Comparison of ENCODE assay signal across 8 cellular contexts in the genomic region with DNA sequence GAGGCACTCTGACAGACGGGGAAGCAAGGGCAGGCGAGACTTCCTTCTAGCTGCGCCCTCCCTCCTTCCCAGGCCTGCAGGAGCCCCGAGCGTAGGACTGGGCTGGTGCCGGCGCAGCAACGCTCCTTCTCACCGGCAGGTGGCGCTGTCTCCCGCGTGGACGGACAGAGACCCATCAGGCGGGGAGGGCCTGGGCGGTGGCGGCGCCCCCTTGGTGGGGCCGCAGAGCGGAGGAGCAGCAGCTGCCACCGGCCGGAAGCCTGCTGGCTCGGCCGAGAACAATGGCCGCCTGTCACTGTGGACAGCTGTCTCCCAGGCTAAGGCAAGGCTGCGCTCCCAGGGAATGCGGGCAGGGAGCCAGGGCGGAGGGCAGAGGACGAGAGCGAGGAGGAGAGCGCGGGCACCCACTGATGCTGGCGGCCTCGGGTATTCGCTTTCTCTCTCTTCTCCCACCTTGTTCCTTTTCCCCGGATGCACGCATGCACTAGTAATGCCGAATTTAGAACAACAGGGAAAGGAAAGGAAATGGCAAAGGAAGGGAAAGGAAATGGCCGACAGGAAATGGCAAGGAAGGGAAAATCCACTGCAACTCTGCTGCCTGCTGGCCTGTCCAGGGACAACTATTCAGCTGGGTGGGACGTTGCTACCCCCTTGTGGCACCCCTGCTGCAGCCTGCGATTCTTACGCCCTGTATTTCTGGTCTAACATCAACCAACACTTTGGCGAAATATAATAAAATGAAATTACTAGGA. TPM values are rescaled to one million over a fixed set of nuclear protein-coding genes. Genes with fewer than 3 reads are reported as not detected.
DNase-seq lines count a peak whose midpoint lies in the region; ATAC-seq and TF ChIP-seq lines count a peak whose summit lies in the region.

No MANE protein-coding gene starts in this region.

- H3K36me3 ChIP-seq in ES-I3 (ENCODE audit: insufficient read depth, low read length): no peaks in the 10 kb centered on the region
- peaks cover 18 to 19% of the 10 kb centered on the region in 2 experiments for H3K36me3 ChIP-seq in SK-N-SH (replicated peaks in 1 of 2; ENCODE audit: control insufficient read depth in 1 of 2, insufficient read depth in 2 of 2, low read length in 1 of 2)
- peaks cover 10% of the 10 kb centered on the region for H3K36me3 ChIP-seq in thoracic aorta

- H3K9ac ChIP-seq in ES-I3 (ENCODE audit: low read depth, low read length): peak overlapping the region; percentile 75
- peak overlapping the region; percentile 68 for H3K9ac ChIP-seq in SK-N-SH

- H4K20me1 ChIP-seq in SK-N-SH (ENCODE audit: insufficient read depth): no peaks in the 10 kb centered on the region

- TF ChIP-seq CTCF in HFF-Myc (IDR thresholded peaks at IDR 0.05; ENCODE audit: low read depth, low read length, missing control alignments): peak; percentile 93
- peak; percentile 85 for TF ChIP-seq CTCF in NB4 (IDR thresholded peaks at IDR 0.05; ENCODE audit: low read depth, low read length)
- peak; percentile 84 for TF ChIP-seq CTCF in SK-N-SH (IDR thresholded peaks at IDR 0.05)
- TF ChIP-seq CTCF in osteocyte (IDR thresholded peaks at IDR 0.05): peak; percentile 85
- peak; percentile 97 for TF ChIP-seq CTCF in thoracic aorta (IDR thresholded peaks at IDR 0.05)

- H3K9me3 ChIP-seq in ES-I3 (ENCODE audit: control insufficient read depth, insufficient read depth, low read length): no peaks in the 10 kb centered on the region
- no peaks in the 10 kb centered on the region for H3K9me3 ChIP-seq in SK-N-SH
- no peaks in the 10 kb centered on the region for H3K9me3 ChIP-seq in thoracic aorta

- peak overlapping the region; percentile 89 to 95 for H3K27ac ChIP-seq in SK-N-SH (ENCODE audit: low read depth in 2 of 2, low read length in 1 of 2)
- H3K27ac ChIP-seq in thoracic aorta: peak overlapping the region; percentile 95 to 96

- H3K4me3 Mint-ChIP-seq in activated naive CD8-positive, alpha-beta T cell: peak overlapping the region; percentile 84
- H3K4me3 Mint-ChIP-seq in osteocyte (ENCODE audit: unreplicated experiment): peak overlapping the region; percentile 86

- ATAC-seq in thoracic aorta (ENCODE audit: insufficient number of reproducible peaks, low FRiP score, low read depth): peak; percentile 76

- peak overlapping the region; percentile 46 for H3K4me3 ChIP-seq in HFF-Myc (replicated peaks; ENCODE audit: low read depth, low read length)
- peak overlapping the region; percentile 38 for H3K4me3 ChIP-seq in NB4 (ENCODE audit: low read depth, low read length)
- H3K4me3 ChIP-seq in SK-N-SH (ENCODE audit: low read depth in 2 of 2, low read length in 1 of 2): peak overlapping the region; percentile 51 to 52
- H3K4me3 ChIP-seq in thoracic aorta: peak overlapping the region; percentile 80

- H2AFZ ChIP-seq in SK-N-SH (ENCODE audit: low read depth): peak overlapping the region; percentile 76

- H3K79me2 ChIP-seq in SK-N-SH (ENCODE audit: insufficient read depth): peaks cover 45% of the 10 kb centered on the region; the same call in 1 of the 2 replicates

- 4% methylated on average over 18 of the region's 42 CpGs for WGBS in SK-N-SH (ENCODE audit: low lambda C conversion rate)

- POLR2A ChIA-PET in SK-N-SH (lab: Yijun Ruan, JAX): interaction anchor here (0.6 to 1.8 kb wide), 4 partner anchors 14 to 284 kb away, joined by 3 to 10 read pairs (median 6); a partner anchor contains a TSS

- H3K27ac Mint-ChIP-seq in activated naive CD8-positive, alpha-beta T cell: peak overlapping the region; percentile 79
- peak overlapping the region; percentile 98 for H3K27ac Mint-ChIP-seq in osteocyte (ENCODE audit: unreplicated experiment)

- H3F3A ChIP-seq in SK-N-SH (replicated peaks; ENCODE audit: insufficient read depth): peaks cover 31% of the 10 kb centered on the region

- no peak for TF ChIP-seq POLR2A in NB4 (IDR thresholded peaks at IDR 0.05; ENCODE audit: extremely low read depth, insufficient read length)

- DNase-seq in HFF-Myc (ENCODE audit: extremely low read depth, low read depth) (peak; percentile 76), NB4 (ENCODE audit: low read depth) (peak; percentile 96), SK-N-SH (peak; percentile 96), head of caudate nucleus (peak; percentile 85 to 99 (median 96)), osteocyte (ENCODE audit: extremely low spot score, unreplicated experiment) (peak; percentile 98), thoracic aorta (ENCODE audit: low spot score) (peak; percentile 77)

- H3K36me3 Mint-ChIP-seq in activated naive CD8-positive, alpha-beta T cell: peaks cover 4% of the 10 kb centered on the region
- peaks cover 6% of the 10 kb centered on the region for H3K36me3 Mint-ChIP-seq in osteocyte (ENCODE audit: unreplicated experiment)

- H3K27me3 Mint-ChIP-seq in activated naive CD8-positive, alpha-beta T cell: no peaks in the 10 kb centered on the region
- H3K27me3 Mint-ChIP-seq in osteocyte (ENCODE audit: unreplicated experiment): no peaks in the 10 kb centered on the region

- H3K4me2 ChIP-seq in SK-N-SH: peak overlapping the region; percentile 84

- no peaks in the 10 kb centered on the region for H3K27me3 ChIP-seq in SK-N-SH (ENCODE audit: insufficient read depth)
- no peaks in the 10 kb centered on the region for H3K27me3 ChIP-seq in thoracic aorta (replicated peaks; ENCODE audit: insufficient read depth)

- H3K9me3 Mint-ChIP-seq in activated naive CD8-positive, alpha-beta T cell (ENCODE audit: low read depth): no peaks in the 10 kb centered on the region
- no peaks in the 10 kb centered on the region for H3K9me3 Mint-ChIP-seq in osteocyte (ENCODE audit: unreplicated experiment)

- H3K4me1 Mint-ChIP-seq in activated naive CD8-positive, alpha-beta T cell (ENCODE audit: low read depth): peaks cover 39% of the 10 kb centered on the region
- peaks cover 64% of the 10 kb centered on the region for H3K4me1 Mint-ChIP-seq in osteocyte (ENCODE audit: unreplicated experiment)

- intact Hi-C loops in head of caudate nucleus (cut with DNase I): loop anchor here (2.0 to 5.0 kb wide), 4 partner anchors 15 to 226 kb away; a partner anchor contains a TSS

- H3K9me2 ChIP-seq in SK-N-SH: no peaks in the 10 kb centered on the region

- H3K4me1 ChIP-seq in ES-I3 (ENCODE audit: insufficient read depth, low read length) (peaks cover 8% of the 10 kb centered on the region; the same call in 1 of the 2 replicates), SK-N-SH (ENCODE audit: control insufficient read depth in 1 of 2, insufficient read depth in 2 of 2, low read depth in 1 of 2, low read length in 1 of 2) (peaks cover 23 to 39% of the 10 kb centered on the region in 2 experiments; a peak in 3 of 4 replicates), thoracic aorta (ENCODE audit: control insufficient read depth in 1 of 2, low read depth in 2 of 2) (peaks cover 28 to 53% of the 10 kb centered on the region in 2 donors)

- no peak for TF ChIP-seq EP300 in SK-N-SH (IDR thresholded peaks at IDR 0.05; ENCODE audit: borderline replicate concordance in 1 of 2, low read depth in 1 of 2, low read length in 1 of 2)

- peak; percentile 88 for TF ChIP-seq RAD21 in SK-N-SH (IDR thresholded peaks at IDR 0.05; ENCODE audit: low read length)

- CTCF ChIA-PET in SK-N-SH (lab: Yijun Ruan, JAX): interaction anchor here (0.6 to 8.6 kb wide), 73 partner anchors 12 to 310 kb away, joined by 3 to 173 read pairs (median 5); a partner anchor contains a TSS

TF ChIP-seq in SK-N-SH, 30 proteins besides CTCF, POLR2A, EP300 and RAD21 (continues in another document):
- TF ChIP-seq CHD2 (IDR thresholded peaks at IDR 0.05; ENCODE audit: low read length, partially characterized antibody): peak; percentile 17
- TF ChIP-seq SIN3A (IDR thresholded peaks at IDR 0.05; ENCODE audit: borderline replicate concordance, low read depth, low read length): peak; percentile 55; the same call in 1 of the 2 replicates
- no peak for TF ChIP-seq FOXJ3 (CRISPR knock-in tag; IDR thresholded peaks at IDR 0.05)
- no peak for TF ChIP-seq RXRA (IDR thresholded peaks at IDR 0.05; ENCODE audit: borderline replicate concordance, low read depth)
- TF ChIP-seq, protein P1, sequence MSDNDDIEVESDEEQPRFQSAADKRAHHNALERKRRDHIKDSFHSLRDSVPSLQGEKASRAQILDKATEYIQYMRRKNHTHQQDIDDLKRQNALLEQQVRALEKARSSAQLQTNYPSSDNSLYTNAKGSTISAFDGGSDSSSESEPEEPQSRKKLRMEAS (IDR thresholded peaks at IDR 0.05; ENCODE audit: low read depth): peak; percentile 76; the same call in 1 of the 2 replicates
- TF ChIP-seq SMC3 (IDR thresholded peaks at IDR 0.05; ENCODE audit: low read depth, low read length): peak; percentile 74
- TF ChIP-seq, protein P2, sequence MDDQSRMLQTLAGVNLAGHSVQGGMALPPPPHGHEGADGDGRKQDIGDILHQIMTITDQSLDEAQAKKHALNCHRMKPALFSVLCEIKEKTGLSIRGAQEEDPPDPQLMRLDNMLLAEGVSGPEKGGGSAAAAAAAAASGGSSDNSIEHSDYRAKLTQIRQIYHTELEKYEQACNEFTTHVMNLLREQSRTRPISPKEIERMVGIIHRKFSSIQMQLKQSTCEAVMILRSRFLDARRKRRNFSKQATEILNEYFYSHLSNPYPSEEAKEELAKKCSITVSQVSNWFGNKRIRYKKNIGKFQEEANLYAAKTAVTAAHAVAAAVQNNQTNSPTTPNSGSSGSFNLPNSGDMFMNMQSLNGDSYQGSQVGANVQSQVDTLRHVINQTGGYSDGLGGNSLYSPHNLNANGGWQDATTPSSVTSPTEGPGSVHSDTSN (IDR thresholded peaks at IDR 0.05): no peak
- TF ChIP-seq JUND (IDR thresholded peaks at IDR 0.05): no peak
- peak; percentile 83 for TF ChIP-seq YY1 (IDR thresholded peaks at IDR 0.05; ENCODE audit: low read depth)
- TF ChIP-seq NFIC (IDR thresholded peaks at IDR 0.05; ENCODE audit: borderline replicate concordance): no peak
- TF ChIP-seq, protein P3, sequence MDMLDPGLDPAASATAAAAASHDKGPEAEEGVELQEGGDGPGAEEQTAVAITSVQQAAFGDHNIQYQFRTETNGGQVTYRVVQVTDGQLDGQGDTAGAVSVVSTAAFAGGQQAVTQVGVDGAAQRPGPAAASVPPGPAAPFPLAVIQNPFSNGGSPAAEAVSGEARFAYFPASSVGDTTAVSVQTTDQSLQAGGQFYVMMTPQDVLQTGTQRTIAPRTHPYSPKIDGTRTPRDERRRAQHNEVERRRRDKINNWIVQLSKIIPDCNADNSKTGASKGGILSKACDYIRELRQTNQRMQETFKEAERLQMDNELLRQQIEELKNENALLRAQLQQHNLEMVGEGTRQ (IDR thresholded peaks at IDR 0.05; ENCODE audit: borderline replicate concordance, low read depth, low read length): no peak
- peak; percentile 81 for TF ChIP-seq MXI1 (IDR thresholded peaks at IDR 0.05; ENCODE audit: low read depth, low read length)

RNA-seq across cellular contexts. Expression of a gene that starts 14.4 kb away (rescaled TPM):
- polyA plus RNA-seq in SK-N-SH (2012; rRNA removed): 29.6 and 33.8 TPM in 2 replicates
- 16.4 and 24.2 TPM in 2 replicates for polyA plus RNA-seq in SK-N-SH (2012; cell fraction: cytosol; rRNA removed)
- 42.7 and 51.1 TPM in 2 replicates for polyA plus RNA-seq in SK-N-SH (2012; cell fraction: nucleus; rRNA removed)
- 37.6 and 40.2 TPM in 2 replicates for total RNA-seq in osteocyte
- total RNA-seq in thoracic aorta: 10 to 100 TPM; 37.0 to 45.9 TPM

RNA-seq across cellular contexts. Expression of a gene that starts 44.3 kb away (rescaled TPM):
- polyA plus RNA-seq in SK-N-SH (2012; rRNA removed): 14.4 and 17.4 TPM in 2 replicates
- 5.6 and 9.3 TPM in 2 replicates for polyA plus RNA-seq in SK-N-SH (2012; cell fraction: cytosol; rRNA removed)
- 81.6 and 88.5 TPM in 2 replicates for polyA plus RNA-seq in SK-N-SH (2012; cell fraction: nucleus; rRNA removed)
- 37.0 and 46.0 TPM in 2 replicates for total RNA-seq in osteocyte
- 10 to 100 TPM; 26.0 to 40.4 TPM for total RNA-seq in thoracic aorta

Comparison
In these comparisons a context has a peak if more than half of its experiments do, and no peak if none do; other contexts are left out.
1. Peak in every context shown above with its lines: DNase-seq, ATAC-seq, H3K4me3 ChIP-seq and H3K27ac ChIP-seq.